In genomic region chr18:11489266-11489899, GRCh38 we compare ENCODE assay signal across 19 cellular contexts.
A peak's percentile ranks its signal among the peaks of the same experiment; 100 is the strongest.
DNase-seq lines count a peak whose midpoint lies in the region; ATAC-seq, FAIRE-seq and TF ChIP-seq lines count a peak whose summit lies in the region.
"Had no signal": no experiment of that assay in that cellular context is flagged by ENCODE, and none has a peak within 500 bp of the region (broad histone marks: within the 10 kb centered on the region; RNA-seq: fewer than 3 reads in every experiment).

No MANE protein-coding gene starts in this region.

- H4K20me1 ChIP-seq in DND-41 (ENCODE audit: insufficient read depth, low read length), result no peaks in the 10 kb centered on the region

- no peak overlapping the region for H3K4me2 ChIP-seq in DND-41 (ENCODE audit: insufficient read depth, low read length)
- H3K4me2 ChIP-seq: GM23338 had no signal

- DNase-seq in NCI-H2171 treated with DMSO at 0.1 percent for 48 hours (lab: John Stamatoyannopoulos, UW) (peak; percentile 50), NCI-H2171 (lab: John Stamatoyannopoulos, UW) (no peak), DND-41 (peak; percentile 58), left kidney (ENCODE audit: low read depth, low spot score) (peak; percentile 34), urothelium cell line (ENCODE audit: low spot score) (no peak), HT-29 (ENCODE audit: low spot score) (no peak), NCI-H774 (lab: John Stamatoyannopoulos, UW) (no peak)
- DNase-seq: CD4-positive, alpha-beta T cell; CD8-positive, alpha-beta memory T cell; DMS 273 treated with DMSO at 0.1 percent for 48 hours; EL; GDM1; H9 had no signal

- no peak overlapping the region for H3K9ac ChIP-seq in DND-41 (ENCODE audit: low read depth, low read length)

- H3K27ac ChIP-seq in DND-41 (ENCODE audit: low read length), result peak overlapping the region; percentile 52; the same call in 1 of the 2 replicates

- no peak for TF ChIP-seq CTCF in DND-41 (IDR thresholded peaks at IDR 0.05; ENCODE audit: borderline replicate concordance, extremely low read depth, low read length, poor library complexity, severe bottlenecking)

- ATAC-seq in DND-41 (ENCODE audit: insufficient read depth, low read depth), result peak; percentile 82
- ATAC-seq in HG03571 (IDR thresholded peaks at IDR 0.05; ENCODE audit: unreplicated experiment), result no peak
- ATAC-seq: GM12878, GM23338, HCT116 had no signal

- H3K9me3 ChIP-seq in DND-41 (ENCODE audit: insufficient read depth, low read length, severe bottlenecking), result no peaks in the 10 kb centered on the region

- no peak overlapping the region for H3K4me3 ChIP-seq in DND-41 (ENCODE audit: low read depth in 1 of 2, low read length in 2 of 2)
- H3K4me3 ChIP-seq: GM12878, GM23338 had no signal

- H2AFZ ChIP-seq in DND-41 (ENCODE audit: low read depth, low read length), result peak overlapping the region; percentile 51
- H2AFZ ChIP-seq: GM23338 had no signal

- no peaks in the 10 kb centered on the region for H3K79me2 ChIP-seq in DND-41 (ENCODE audit: insufficient read depth, low read length)

- peak; percentile 53 for FAIRE-seq in urothelium cell line (lab: Jason Lieb, UNC)
- FAIRE-seq: D721Med, GM12878, GM19239 had no signal

- H3K36me3 ChIP-seq in DND-41 (ENCODE audit: insufficient read depth, low read length), result no peaks in the 10 kb centered on the region

- H3K27me3 ChIP-seq in DND-41 (ENCODE audit: insufficient read depth, low read length, poor library complexity), result no peaks in the 10 kb centered on the region

- peaks cover 12% of the 10 kb centered on the region for H3K4me1 ChIP-seq in DND-41 (ENCODE audit: insufficient read depth, low read length)

Comparison
In these comparisons a context has a peak if more than half of its experiments do, and no peak if none do; other contexts are left out.
1. DNase-seq: peak in NCI-H2171 treated with DMSO at 0.1 percent for 48 hours (single experiment), DND-41 (single experiment) and left kidney (single experiment); none in NCI-H2171 (single experiment), urothelium cell line (single experiment), HT-29 (single experiment) and NCI-H774 (single experiment).